Comparison of ENCODE assay signal across 8 cellular contexts in genomic region chr6:142946181-142946923, GRCh38. TPM values are rescaled to one million over a fixed set of nuclear protein-coding genes. Genes with fewer than 3 reads are reported as not detected.
DNase-seq lines count a peak whose midpoint lies in the region; ATAC-seq and TF ChIP-seq lines count a peak whose summit lies in the region.

No MANE protein-coding gene starts in this region.

- H3K27me3 Mint-ChIP-seq in HFFc6 (ENCODE audit: insufficient read depth), result peaks cover 5% of the 10 kb centered on the region
- H3K27me3 Mint-ChIP-seq in T-helper 2 cell treated with Interferon-gamma antibody and Interleukin-4, amounts not matched to agents 5 μg/mL and 100 μg/mL, for 36 hours (ENCODE audit: low read depth), result no peaks in the 10 kb centered on the region

- H3K36me3 ChIP-seq in right atrium auricular region (no peaks in the 10 kb centered on the region), prostate gland (no peaks in the 10 kb centered on the region), upper lobe of right lung (no peaks in the 10 kb centered on the region)

- H3K9me3 ChIP-seq in right atrium auricular region (no peaks in the 10 kb centered on the region), prostate gland (no peaks in the 10 kb centered on the region), upper lobe of right lung (no peaks in the 10 kb centered on the region)

- DNase-seq in G401 (ENCODE audit: low spot score) (peak; percentile 97), HFFc6 (peak; percentile 97), NCI-H1105 treated with DMSO at 0.1 percent for 48 hours (lab: John Stamatoyannopoulos, UW) (peak; percentile 88), anterior cingulate cortex (lab: John Stamatoyannopoulos, UW) (peak; percentile 51 to 99 (median 94)), right atrium auricular region (ENCODE audit: low spot score) (peak; percentile 98), prostate gland (ENCODE audit: low spot score) (peak; percentile 99), upper lobe of right lung (peak; percentile 98)
- DNase-seq in T-helper 2 cell treated with Interferon-gamma antibody and Interleukin-4, amounts not matched to agents 5 μg/mL and 100 μg/mL, for 36 hours (ENCODE audit: low spot score), result peak; percentile 85

- H3K4me1 ChIP-seq in right atrium auricular region (peaks cover 0 to 12% of the 10 kb centered on the region in 2 donors), prostate gland (replicated peaks) (peaks cover 4% of the 10 kb centered on the region), upper lobe of right lung (peaks cover 18% of the 10 kb centered on the region)

- no peaks in the 10 kb centered on the region for H3K27me3 ChIP-seq in right atrium auricular region
- H3K27me3 ChIP-seq in prostate gland (replicated peaks; ENCODE audit: insufficient read depth), result no peaks in the 10 kb centered on the region
- H3K27me3 ChIP-seq in upper lobe of right lung, result no peaks in the 10 kb centered on the region

- H3K9me3 Mint-ChIP-seq in HFFc6, result no peaks in the 10 kb centered on the region
- H3K9me3 Mint-ChIP-seq in T-helper 2 cell treated with Interferon-gamma antibody and Interleukin-4, amounts not matched to agents 5 μg/mL and 100 μg/mL, for 36 hours, result no peaks in the 10 kb centered on the region

- TF ChIP-seq POLR2A in prostate gland (IDR thresholded peaks at IDR 0.05), result peak; percentile 84

- H3K4me3 Mint-ChIP-seq in HFFc6, result peak overlapping the region; percentile 94
- peak overlapping the region; percentile 91 for H3K4me3 Mint-ChIP-seq in T-helper 2 cell treated with Interferon-gamma antibody and Interleukin-4, amounts not matched to agents 5 μg/mL and 100 μg/mL, for 36 hours

- H3K4me1 Mint-ChIP-seq in HFFc6 (ENCODE audit: low read depth), result peaks cover 38% of the 10 kb centered on the region
- H3K4me1 Mint-ChIP-seq in T-helper 2 cell treated with Interferon-gamma antibody and Interleukin-4, amounts not matched to agents 5 μg/mL and 100 μg/mL, for 36 hours (ENCODE audit: low read depth), result peaks cover 29% of the 10 kb centered on the region

- peak; percentile 87 for ATAC-seq in upper lobe of right lung

- no peaks in the 10 kb centered on the region for H3K36me3 Mint-ChIP-seq in HFFc6 (ENCODE audit: low read depth)
- H3K36me3 Mint-ChIP-seq in T-helper 2 cell treated with Interferon-gamma antibody and Interleukin-4, amounts not matched to agents 5 μg/mL and 100 μg/mL, for 36 hours (ENCODE audit: low read depth), result no peaks in the 10 kb centered on the region

- peak overlapping the region; percentile 96 for H3K27ac Mint-ChIP-seq in HFFc6
- H3K27ac Mint-ChIP-seq in T-helper 2 cell treated with Interferon-gamma antibody and Interleukin-4, amounts not matched to agents 5 μg/mL and 100 μg/mL, for 36 hours, result peak overlapping the region; percentile 90

- in situ Hi-C loops in G401 (cut with HindIII; ENCODE audit: low sequenced_read_pairs), result no loop called here

- H3K27ac ChIP-seq in right atrium auricular region (peak overlapping the region; percentile 99 to 100), prostate gland (peak overlapping the region; percentile 99 to 100), upper lobe of right lung (peak overlapping the region; percentile 97)

- H3K4me3 ChIP-seq in right atrium auricular region, result peak overlapping the region; percentile 89 to 92
- peak overlapping the region; percentile 87 to 94 for H3K4me3 ChIP-seq in prostate gland
- H3K4me3 ChIP-seq in upper lobe of right lung, result peak overlapping the region; percentile 72

- TF ChIP-seq CTCF in HFFc6 (IDR thresholded peaks at IDR 0.05) (no peak), right atrium auricular region (IDR thresholded peaks at IDR 0.05) (no peak), prostate gland (IDR thresholded peaks at IDR 0.05) (peak in 1 of 4 experiments; percentile 17), upper lobe of right lung (IDR thresholded peaks at IDR 0.05) (no peak)

- intact Hi-C loops in prostate gland (cut with DNase I), result loop anchor here (5.0 kb wide), 2 partner anchors 116 to 124 kb away; partner anchors contain the start of gene AIG1
- intact Hi-C loops in upper lobe of right lung (cut with DNase I), result no loop called here

- under 1% methylated on average over 62 of the region's 62 CpGs for WGBS in prostate gland

RNA-seq across cellular contexts. Expression of gene HIVEP2, which starts 1.4 kb away (rescaled TPM):
- total RNA-seq in G401 (2014; rRNA removed; shearing (Covaris generic)), result 0.80 and 1.8 TPM in 2 replicates
- total RNA-seq in HFFc6 (2021; fragmentation: NEBNext Ultra II Directional; extraction: Animal tissue kit (Norgen Biotek cat#: 25700)), result 10 to 100 TPM; 14.0 to 19.5 (median 17.1) TPM
- total RNA-seq in right atrium auricular region, result 10 to 100 TPM; 19.2 to 28.6 TPM
- total RNA-seq in prostate gland, result 10 to 100 TPM; 15.8 to 19.3 TPM
- total RNA-seq in upper lobe of right lung, result 18.6 TPM

Comparison
In these comparisons a context has a peak if more than half of its experiments do, and no peak if none do; other contexts are left out.
1. Peak in every context shown above with its lines: DNase-seq, ATAC-seq, H3K4me3 ChIP-seq and H3K27ac ChIP-seq.